ENCODE assay signal across 10 cellular contexts in genomic region chr9:68981825-68982224, GRCh38. TPM values are rescaled to one million over a fixed set of nuclear protein-coding genes. Genes with fewer than 3 reads are reported as not detected.
A peak's percentile ranks its signal among the peaks of the same experiment; 100 is the strongest.
DNase-seq lines count a peak whose midpoint lies in the region; ATAC-seq and TF ChIP-seq lines count a peak whose summit lies in the region.
"Had no signal": no experiment of that assay in that cellular context is flagged by ENCODE, and none has a peak within 500 bp of the region (broad histone marks: within the 10 kb centered on the region; RNA-seq: fewer than 3 reads in every experiment).

No MANE protein-coding gene starts in this region.

- H3K36me3 ChIP-seq in right atrium auricular region, result no peaks in the 10 kb centered on the region
- no peaks in the 10 kb centered on the region for H3K36me3 ChIP-seq in PC-3 (ENCODE audit: low read depth, low read length)
- no peaks in the 10 kb centered on the region for H3K36me3 ChIP-seq in suprapubic skin
- no peaks in the 10 kb centered on the region for H3K36me3 ChIP-seq in CD8-positive, alpha-beta T cell (ENCODE audit: insufficient read depth, low read length)

- H2AFZ ChIP-seq in PC-3 (ENCODE audit: low read length), result no peak overlapping the region

- intact Hi-C loops in left ventricle myocardium superior (cut with micrococcal nuclease) (no loop called here), PC-3 (cut with micrococcal nuclease) (no loop called here)
- intact Hi-C loops in CD8-positive, alpha-beta T cell (cut with DNase I, micrococcal nuclease), result no loop called here

- peaks cover under 1% of the 10 kb centered on the region for H3K36me3 Mint-ChIP-seq in activated naive CD8-positive, alpha-beta T cell treated with anti-CD3 and anti-CD28 coated beads for 36 hours
- no peaks in the 10 kb centered on the region for H3K36me3 Mint-ChIP-seq in CD8-positive, alpha-beta T cell

- no peak overlapping the region for H3K27ac Mint-ChIP-seq in activated naive CD8-positive, alpha-beta T cell treated with anti-CD3 and anti-CD28 coated beads for 36 hours
- no peak overlapping the region for H3K27ac Mint-ChIP-seq in CD8-positive, alpha-beta T cell

- CTCF ChIA-PET in PC-3 (lab: Charles Lee), result no interaction called here
- CTCF ChIA-PET in CD8-positive, alpha-beta T cell (lab: Charles Lee), result interaction anchor here (0.7 kb wide), 1 partner anchor 83 kb away, joined by 3 read pairs; no protein-coding TSS in a partner anchor

- no peaks in the 10 kb centered on the region for H3K9me3 Mint-ChIP-seq in activated naive CD8-positive, alpha-beta T cell treated with anti-CD3 and anti-CD28 coated beads for 36 hours
- no peaks in the 10 kb centered on the region for H3K9me3 Mint-ChIP-seq in CD8-positive, alpha-beta T cell

- no peak overlapping the region for H3K4me2 ChIP-seq in PC-3 (ENCODE audit: low read length)

- no peak for TF ChIP-seq EP300 in suprapubic skin (IDR thresholded peaks at IDR 0.05)

- TF ChIP-seq CTCF in right atrium auricular region (IDR thresholded peaks at IDR 0.05) (no peak), PC-3 (conservative IDR thresholded peaks at IDR 0.05; ENCODE audit: low read depth, low read length) (no peak), suprapubic skin (IDR thresholded peaks at IDR 0.05) (no peak)
- TF ChIP-seq CTCF in CD8-positive, alpha-beta T cell (IDR thresholded peaks at IDR 0.05), result no peak

- H3K79me2 ChIP-seq in PC-3 (ENCODE audit: low read length), result no peaks in the 10 kb centered on the region

- H3K27me3 Mint-ChIP-seq in activated naive CD8-positive, alpha-beta T cell treated with anti-CD3 and anti-CD28 coated beads for 36 hours, result no peaks in the 10 kb centered on the region
- H3K27me3 Mint-ChIP-seq in CD8-positive, alpha-beta T cell (ENCODE audit: low read depth), result peaks cover 3% of the 10 kb centered on the region

- peak overlapping the region; percentile 73 to 88 for H3K27ac ChIP-seq in right atrium auricular region
- no peak overlapping the region for H3K27ac ChIP-seq in PC-3 (ENCODE audit: low read length)
- no peak overlapping the region for H3K27ac ChIP-seq in suprapubic skin
- no peak overlapping the region for H3K27ac ChIP-seq in CD8-positive, alpha-beta T cell (ENCODE audit: low read depth, low read length)

- TF ChIP-seq POLR2A in suprapubic skin (IDR thresholded peaks at IDR 0.05), result no peak

- H3K4me3 ChIP-seq in right atrium auricular region (no peak overlapping the region), PC-3 (ENCODE audit: low read length) (no peak overlapping the region), suprapubic skin (no peak overlapping the region)
- no peak overlapping the region for H3K4me3 ChIP-seq in CD8-positive, alpha-beta T cell (ENCODE audit: low read depth, low read length)

- no peaks in the 10 kb centered on the region for H3K9me2 ChIP-seq in PC-3 (replicated peaks; ENCODE audit: low read length)

- H3K27me3 ChIP-seq in right atrium auricular region (no peaks in the 10 kb centered on the region), PC-3 (ENCODE audit: low read length) (no peaks in the 10 kb centered on the region), suprapubic skin (no peaks in the 10 kb centered on the region)
- H3K27me3 ChIP-seq in CD8-positive, alpha-beta T cell (ENCODE audit: insufficient read depth, low read length), result no peaks in the 10 kb centered on the region

- no peak overlapping the region for H3K9ac ChIP-seq in PC-3 (ENCODE audit: low read length)

- POLR2A ChIA-PET in PC-3 (lab: Charles Lee; ENCODE audit: unreplicated experiment), result no interaction called here
- POLR2A ChIA-PET in CD8-positive, alpha-beta T cell (lab: Charles Lee), result interaction anchor here (0.7 to 0.9 kb wide), 2 partner anchors 9 to 14 kb away, joined by 3 to 4 read pairs; no protein-coding TSS in a partner anchor

- peaks cover 0 to 53% of the 10 kb centered on the region in 2 donors for H3K4me1 ChIP-seq in right atrium auricular region
- H3K4me1 ChIP-seq in PC-3 (ENCODE audit: insufficient read depth, low read length), result no peaks in the 10 kb centered on the region
- H3K4me1 ChIP-seq in suprapubic skin, result no peaks in the 10 kb centered on the region
- H3K4me1 ChIP-seq in CD8-positive, alpha-beta T cell (ENCODE audit: insufficient read depth, low read length), result no peaks in the 10 kb centered on the region

- H3K9me3 ChIP-seq in right atrium auricular region, result no peaks in the 10 kb centered on the region
- no peaks in the 10 kb centered on the region for H3K9me3 ChIP-seq in PC-3 (ENCODE audit: low read length)
- H3K9me3 ChIP-seq in suprapubic skin, result no peaks in the 10 kb centered on the region
- no peaks in the 10 kb centered on the region for H3K9me3 ChIP-seq in CD8-positive, alpha-beta T cell (ENCODE audit: low read length)

- WGBS in suprapubic skin, result 28% methylated on average over 6 of the region's 6 CpGs

- no peaks in the 10 kb centered on the region for H4K20me1 ChIP-seq in PC-3 (ENCODE audit: low read length)

- BruUV-seq in PC-3 (replicated peaks; lab: Mats Ljungman, UMichigan), result no TSS peak

- no peak for DNase-seq in right atrium auricular region (ENCODE audit: low spot score)
- DNase-seq in left ventricle myocardium superior, result no peak
- DNase-seq in PC-3, result peak; percentile 7
- no peak for DNase-seq in activated naive CD8-positive, alpha-beta T cell treated with anti-CD3 and anti-CD28 coated beads for 36 hours
- no peak for DNase-seq in suprapubic skin (ENCODE audit: low spot score in 2 of 2)
- DNase-seq in CD8-positive, alpha-beta T cell, result no peak
- DNase-seq in NCI-H82 treated with DMSO at 0.1 percent for 48 hours (lab: John Stamatoyannopoulos, UW; ENCODE audit: unreplicated experiment), result no peak

- peaks cover 11% of the 10 kb centered on the region for H3K4me1 Mint-ChIP-seq in activated naive CD8-positive, alpha-beta T cell treated with anti-CD3 and anti-CD28 coated beads for 36 hours
- peaks cover 6% of the 10 kb centered on the region for H3K4me1 Mint-ChIP-seq in CD8-positive, alpha-beta T cell (ENCODE audit: low read depth)

- H3K4me3 Mint-ChIP-seq in activated naive CD8-positive, alpha-beta T cell treated with anti-CD3 and anti-CD28 coated beads for 36 hours, result no peak overlapping the region
- no peak overlapping the region for H3K4me3 Mint-ChIP-seq in CD8-positive, alpha-beta T cell

- ATAC-seq in left ventricle myocardium superior (no peak), HG03103 (IDR thresholded peaks at IDR 0.05; ENCODE audit: low read depth, unreplicated experiment) (peak; percentile 58), PC-3 (no peak; the same call in 1 of the 2 replicates)
- ATAC-seq in CD8-positive, alpha-beta T cell, result no peak

- no peaks in the 10 kb centered on the region for H3F3A ChIP-seq in PC-3 (ENCODE audit: low read length, unreplicated experiment)

RNA-seq across cellular contexts. Expression of gene PRKACG, which starts 32.1 kb away (rescaled TPM):
- total RNA-seq in right atrium auricular region, result not detected
- not detected for total RNA-seq in left ventricle myocardium superior
- total RNA-seq in PC-3 (2014; rRNA removed), result not detected in 2 replicates
- not detected for total RNA-seq in activated naive CD8-positive, alpha-beta T cell treated with anti-CD3 and anti-CD28 coated beads for 36 hours
- total RNA-seq in suprapubic skin, result not detected
- total RNA-seq in CD8-positive, alpha-beta T cell, result not detected
- total RNA-seq: pulmonary artery endothelial cell, RPMI7951 had no signal

RNA-seq across cellular contexts. Expression of gene FXN, which starts 53.7 kb away (rescaled TPM):
- total RNA-seq in right atrium auricular region (10 to 100 TPM; 10.5 to 24.6 TPM), left ventricle myocardium superior (35.8 TPM), PC-3 (2014; rRNA removed) (10.0 and 11.0 TPM in 2 replicates), suprapubic skin (10 to 100 TPM in 1 of 4 donors, 1 to 10 TPM in 3; 2.3 to 11.1 (median 5.6) TPM)
- total RNA-seq in activated naive CD8-positive, alpha-beta T cell treated with anti-CD3 and anti-CD28 coated beads for 36 hours, result 10 to 100 TPM; 32.0 to 35.9 TPM
- total RNA-seq in CD8-positive, alpha-beta T cell, result 10 to 100 TPM in 1 of 2 experiments, 1 to 10 TPM in 1; 9.7 to 13.1 TPM

Comparison
In these comparisons a context has a peak if more than half of its experiments do, and no peak if none do; other contexts are left out.
1. H3K27ac ChIP-seq: peak in right atrium auricular region (2 of 2); none in PC-3 (single experiment), suprapubic skin (single experiment) and CD8-positive, alpha-beta T cell (single experiment).